In the genomic region with DNA sequence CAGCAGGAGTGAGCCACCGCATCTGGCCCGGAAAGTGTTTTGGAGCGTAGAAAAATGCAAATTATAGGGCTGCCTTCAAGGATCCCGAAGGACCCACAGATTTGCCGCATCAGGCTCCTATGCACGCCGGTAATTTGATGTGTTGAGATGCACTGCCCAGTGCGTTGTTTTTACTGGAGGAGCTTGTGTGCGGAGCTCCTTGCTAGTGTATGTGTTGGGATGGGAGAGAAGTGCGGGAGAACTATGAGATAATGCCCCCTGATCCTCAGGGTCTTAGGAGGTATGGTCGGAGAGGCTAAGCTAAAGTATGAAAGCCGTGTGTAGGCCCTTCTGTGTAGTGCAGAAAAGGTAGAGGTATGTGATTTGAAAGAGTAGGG, we compare ENCODE assay signal across 8 cellular contexts.
DNase-seq lines count a peak whose midpoint lies in the region; ATAC-seq and TF ChIP-seq lines count a peak whose summit lies in the region.

No MANE protein-coding gene starts in this region.

- no peaks in the 10 kb centered on the region for H3K9me3 ChIP-seq in mucosa of stomach (ENCODE audit: control insufficient read depth, low read length)

- peak overlapping the region; percentile 97 for H3K9ac ChIP-seq in mucosa of stomach (ENCODE audit: low read length)

- no peak for ATAC-seq in HG02938 (IDR thresholded peaks at IDR 0.05; ENCODE audit: unreplicated experiment)

- no peaks in the 10 kb centered on the region for H3K36me3 ChIP-seq in mucosa of stomach (ENCODE audit: control insufficient read depth, insufficient read depth, low read length)

- TF ChIP-seq CTCF in choroid plexus epithelial cell (conservative IDR thresholded peaks at IDR 0.05; ENCODE audit: low read depth, low read length), result no peak

- H3K4me3 ChIP-seq in choroid plexus epithelial cell (ENCODE audit: low read depth, low read length), result peak overlapping the region; percentile 95
- H3K4me3 ChIP-seq in mucosa of stomach (ENCODE audit: low read length), result peak overlapping the region; percentile 98

- H3K4me1 ChIP-seq in mucosa of stomach (ENCODE audit: control insufficient read depth, insufficient read depth, low read length), result peaks cover 4% of the 10 kb centered on the region

- DNase-seq in stimulated activated CD4-positive, alpha-beta T cell treated with anti-CD3 and anti-CD28 coated beads, Interleukin-12 subunit alpha, Interleukin-12 subunit beta, amount 100 ng/mL, for 48 hours (ENCODE audit: low read depth in 2 of 3, low spot score in 1 of 3), result peak; percentile 8 to 21 (median 15)
- DNase-seq in stimulated activated CD4-positive, alpha-beta T cell treated with anti-CD3 and anti-CD28 coated beads, Interleukin-12 subunit alpha, Interleukin-12 subunit beta, amount 100 ng/mL, for 4 hours, result no peak
- DNase-seq in RKO (ENCODE audit: low spot score) (peak; percentile 48), choroid plexus epithelial cell (ENCODE audit: low read depth) (peak; percentile 47), HCEC 1CT (no peak), LoVo (ENCODE audit: low spot score) (no peak)

- no peaks in the 10 kb centered on the region for H3K27me3 ChIP-seq in mucosa of stomach (ENCODE audit: control insufficient read depth, insufficient read depth, low read length)

Comparison
In these comparisons a context has a peak if more than half of its experiments do, and no peak if none do; other contexts are left out.
1. DNase-seq: peak in stimulated activated CD4-positive, alpha-beta T cell treated with anti-CD3 and anti-CD28 coated beads, Interleukin-12 subunit alpha, Interleukin-12 subunit beta, amount 100 ng/mL, for 48 hours (3 of 3), RKO (single experiment) and choroid plexus epithelial cell (single experiment); none in stimulated activated CD4-positive, alpha-beta T cell treated with anti-CD3 and anti-CD28 coated beads, Interleukin-12 subunit alpha, Interleukin-12 subunit beta, amount 100 ng/mL, for 4 hours (single experiment), HCEC 1CT (single experiment) and LoVo (single experiment).